Comparison of ENCODE assay signal across 2 cellular contexts in the genomic region with DNA sequence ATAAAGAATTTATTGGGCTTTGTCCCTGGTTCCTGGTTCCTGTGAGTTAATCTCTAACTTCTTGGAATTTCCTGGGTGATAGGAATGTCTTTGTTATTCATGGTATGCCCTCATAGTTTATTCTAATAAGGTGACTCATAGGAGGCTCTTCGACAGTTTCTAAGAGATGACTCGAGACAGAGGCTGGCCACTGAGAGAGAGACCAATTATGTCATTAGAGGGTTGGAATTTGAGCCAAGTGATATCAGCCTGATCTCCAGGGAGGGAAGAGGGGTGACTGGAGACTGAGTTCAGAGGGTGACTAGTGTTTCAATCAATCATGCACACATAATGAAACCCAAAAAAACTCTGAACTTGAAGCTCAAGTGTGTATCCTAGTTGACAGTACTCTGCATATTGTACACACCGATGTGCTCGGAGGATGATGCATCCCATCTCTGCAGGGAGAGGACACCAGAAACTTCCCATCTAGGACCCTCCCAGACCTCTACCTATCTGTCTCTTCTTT.
TF ChIP-seq lines count a peak whose summit lies in the region.

No MANE protein-coding gene starts in this region.

TF ChIP-seq in Ishikawa, 13 proteins besides CTCF, POLR2A, EP300 and RAD21 (continued from another document):
- TF ChIP-seq, protein P1, sequence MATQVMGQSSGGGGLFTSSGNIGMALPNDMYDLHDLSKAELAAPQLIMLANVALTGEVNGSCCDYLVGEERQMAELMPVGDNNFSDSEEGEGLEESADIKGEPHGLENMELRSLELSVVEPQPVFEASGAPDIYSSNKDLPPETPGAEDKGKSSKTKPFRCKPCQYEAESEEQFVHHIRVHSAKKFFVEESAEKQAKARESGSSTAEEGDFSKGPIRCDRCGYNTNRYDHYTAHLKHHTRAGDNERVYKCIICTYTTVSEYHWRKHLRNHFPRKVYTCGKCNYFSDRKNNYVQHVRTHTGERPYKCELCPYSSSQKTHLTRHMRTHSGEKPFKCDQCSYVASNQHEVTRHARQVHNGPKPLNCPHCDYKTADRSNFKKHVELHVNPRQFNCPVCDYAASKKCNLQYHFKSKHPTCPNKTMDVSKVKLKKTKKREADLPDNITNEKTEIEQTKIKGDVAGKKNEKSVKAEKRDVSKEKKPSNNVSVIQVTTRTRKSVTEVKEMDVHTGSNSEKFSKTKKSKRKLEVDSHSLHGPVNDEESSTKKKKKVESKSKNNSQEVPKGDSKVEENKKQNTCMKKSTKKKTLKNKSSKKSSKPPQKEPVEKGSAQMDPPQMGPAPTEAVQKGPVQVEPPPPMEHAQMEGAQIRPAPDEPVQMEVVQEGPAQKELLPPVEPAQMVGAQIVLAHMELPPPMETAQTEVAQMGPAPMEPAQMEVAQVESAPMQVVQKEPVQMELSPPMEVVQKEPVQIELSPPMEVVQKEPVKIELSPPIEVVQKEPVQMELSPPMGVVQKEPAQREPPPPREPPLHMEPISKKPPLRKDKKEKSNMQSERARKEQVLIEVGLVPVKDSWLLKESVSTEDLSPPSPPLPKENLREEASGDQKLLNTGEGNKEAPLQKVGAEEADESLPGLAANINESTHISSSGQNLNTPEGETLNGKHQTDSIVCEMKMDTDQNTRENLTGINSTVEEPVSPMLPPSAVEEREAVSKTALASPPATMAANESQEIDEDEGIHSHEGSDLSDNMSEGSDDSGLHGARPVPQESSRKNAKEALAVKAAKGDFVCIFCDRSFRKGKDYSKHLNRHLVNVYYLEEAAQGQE (IDR thresholded peaks at IDR 0.05; ENCODE audit: low read depth) = no peak
- TF ChIP-seq EGR1 (IDR thresholded peaks at IDR 0.05) (no peak), NFIC (IDR thresholded peaks at IDR 0.05) (peak; percentile 65), ZBTB7A (IDR thresholded peaks at IDR 0.05; ENCODE audit: low read depth) (no peak), TCF12 (IDR thresholded peaks at IDR 0.05; ENCODE audit: low read depth) (peak; percentile 70; the same call in 1 of the 2 replicates), YY1 (IDR thresholded peaks at IDR 0.05; ENCODE audit: low read depth) (no peak), MAX (IDR thresholded peaks at IDR 0.05) (no peak), USF1 (IDR thresholded peaks at IDR 0.05) (no peak), CEBPB (IDR thresholded peaks at IDR 0.05) (peak; percentile 21; the same call in 1 of the 2 replicates)

TF ChIP-seq in K562, 482 proteins besides CTCF, POLR2A, EP300 and RAD21 (continued from another document and continues in another):
- TF ChIP-seq, protein P2, sequence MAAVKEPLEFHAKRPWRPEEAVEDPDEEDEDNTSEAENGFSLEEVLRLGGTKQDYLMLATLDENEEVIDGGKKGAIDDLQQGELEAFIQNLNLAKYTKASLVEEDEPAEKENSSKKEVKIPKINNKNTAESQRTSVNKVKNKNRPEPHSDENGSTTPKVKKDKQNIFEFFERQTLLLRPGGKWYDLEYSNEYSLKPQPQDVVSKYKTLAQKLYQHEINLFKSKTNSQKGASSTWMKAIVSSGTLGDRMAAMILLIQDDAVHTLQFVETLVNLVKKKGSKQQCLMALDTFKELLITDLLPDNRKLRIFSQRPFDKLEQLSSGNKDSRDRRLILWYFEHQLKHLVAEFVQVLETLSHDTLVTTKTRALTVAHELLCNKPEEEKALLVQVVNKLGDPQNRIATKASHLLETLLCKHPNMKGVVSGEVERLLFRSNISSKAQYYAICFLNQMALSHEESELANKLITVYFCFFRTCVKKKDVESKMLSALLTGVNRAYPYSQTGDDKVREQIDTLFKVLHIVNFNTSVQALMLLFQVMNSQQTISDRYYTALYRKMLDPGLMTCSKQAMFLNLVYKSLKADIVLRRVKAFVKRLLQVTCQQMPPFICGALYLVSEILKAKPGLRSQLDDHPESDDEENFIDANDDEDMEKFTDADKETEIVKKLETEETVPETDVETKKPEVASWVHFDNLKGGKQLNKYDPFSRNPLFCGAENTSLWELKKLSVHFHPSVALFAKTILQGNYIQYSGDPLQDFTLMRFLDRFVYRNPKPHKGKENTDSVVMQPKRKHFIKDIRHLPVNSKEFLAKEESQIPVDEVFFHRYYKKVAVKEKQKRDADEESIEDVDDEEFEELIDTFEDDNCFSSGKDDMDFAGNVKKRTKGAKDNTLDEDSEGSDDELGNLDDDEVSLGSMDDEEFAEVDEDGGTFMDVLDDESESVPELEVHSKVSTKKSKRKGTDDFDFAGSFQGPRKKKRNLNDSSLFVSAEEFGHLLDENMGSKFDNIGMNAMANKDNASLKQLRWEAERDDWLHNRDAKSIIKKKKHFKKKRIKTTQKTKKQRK (IDR thresholded peaks at IDR 0.05; ENCODE audit: borderline replicate concordance, low read depth, low read length) = no peak
- TF ChIP-seq L3MBTL2 (IDR thresholded peaks at IDR 0.05) = peak; percentile 57
- TF ChIP-seq, protein P3, sequence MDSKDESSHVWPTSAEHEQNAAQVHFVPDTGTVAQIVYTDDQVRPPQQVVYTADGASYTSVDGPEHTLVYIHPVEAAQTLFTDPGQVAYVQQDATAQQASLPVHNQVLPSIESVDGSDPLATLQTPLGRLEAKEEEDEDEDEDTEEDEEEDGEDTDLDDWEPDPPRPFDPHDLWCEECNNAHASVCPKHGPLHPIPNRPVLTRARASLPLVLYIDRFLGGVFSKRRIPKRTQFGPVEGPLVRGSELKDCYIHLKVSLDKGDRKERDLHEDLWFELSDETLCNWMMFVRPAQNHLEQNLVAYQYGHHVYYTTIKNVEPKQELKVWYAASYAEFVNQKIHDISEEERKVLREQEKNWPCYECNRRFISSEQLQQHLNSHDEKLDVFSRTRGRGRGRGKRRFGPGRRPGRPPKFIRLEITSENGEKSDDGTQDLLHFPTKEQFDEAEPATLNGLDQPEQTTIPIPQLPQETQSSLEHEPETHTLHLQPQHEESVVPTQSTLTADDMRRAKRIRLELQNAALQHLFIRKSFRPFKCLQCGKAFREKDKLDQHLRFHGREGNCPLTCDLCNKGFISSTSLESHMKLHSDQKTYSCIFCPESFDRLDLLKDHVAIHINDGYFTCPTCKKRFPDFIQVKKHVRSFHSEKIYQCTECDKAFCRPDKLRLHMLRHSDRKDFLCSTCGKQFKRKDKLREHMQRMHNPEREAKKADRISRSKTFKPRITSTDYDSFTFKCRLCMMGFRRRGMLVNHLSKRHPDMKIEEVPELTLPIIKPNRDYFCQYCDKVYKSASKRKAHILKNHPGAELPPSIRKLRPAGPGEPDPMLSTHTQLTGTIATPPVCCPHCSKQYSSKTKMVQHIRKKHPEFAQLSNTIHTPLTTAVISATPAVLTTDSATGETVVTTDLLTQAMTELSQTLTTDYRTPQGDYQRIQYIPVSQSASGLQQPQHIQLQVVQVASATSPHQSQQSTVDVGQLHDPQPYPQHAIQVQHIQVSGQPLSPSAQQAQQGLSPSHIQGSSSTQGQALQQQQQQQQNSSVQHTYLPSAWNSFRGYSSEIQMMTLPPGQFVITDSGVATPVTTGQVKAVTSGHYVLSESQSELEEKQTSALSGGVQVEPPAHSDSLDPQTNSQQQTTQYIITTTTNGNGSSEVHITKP (IDR thresholded peaks at IDR 0.05; ENCODE audit: partially characterized antibody) = peak; percentile 73
- TF ChIP-seq, protein P4, sequence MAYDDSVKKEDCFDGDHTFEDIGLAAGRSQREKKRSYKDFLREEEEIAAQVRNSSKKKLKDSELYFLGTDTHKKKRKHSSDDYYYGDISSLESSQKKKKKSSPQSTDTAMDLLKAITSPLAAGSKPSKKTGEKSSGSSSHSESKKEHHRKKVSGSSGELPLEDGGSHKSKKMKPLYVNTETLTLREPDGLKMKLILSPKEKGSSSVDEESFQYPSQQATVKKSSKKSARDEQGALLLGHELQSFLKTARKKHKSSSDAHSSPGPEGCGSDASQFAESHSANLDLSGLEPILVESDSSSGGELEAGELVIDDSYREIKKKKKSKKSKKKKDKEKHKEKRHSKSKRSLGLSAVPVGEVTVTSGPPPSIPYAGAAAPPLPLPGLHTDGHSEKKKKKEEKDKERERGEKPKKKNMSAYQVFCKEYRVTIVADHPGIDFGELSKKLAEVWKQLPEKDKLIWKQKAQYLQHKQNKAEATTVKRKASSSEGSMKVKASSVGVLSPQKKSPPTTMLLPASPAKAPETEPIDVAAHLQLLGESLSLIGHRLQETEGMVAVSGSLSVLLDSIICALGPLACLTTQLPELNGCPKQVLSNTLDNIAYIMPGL (CRISPR knock-in tag; IDR thresholded peaks at IDR 0.05) = no peak
- TF ChIP-seq ZNF282 (CRISPR knock-in tag; IDR thresholded peaks at IDR 0.05) = no peak
- no peak for TF ChIP-seq ZNF277 (CRISPR knock-in tag; IDR thresholded peaks at IDR 0.05; ENCODE audit: borderline replicate concordance)
- TF ChIP-seq ARID4B (CRISPR knock-in tag; IDR thresholded peaks at IDR 0.05) = no peak
- TF ChIP-seq PHF21A (IDR thresholded peaks at IDR 0.05; ENCODE audit: borderline replicate concordance, low read depth) = peak; percentile 70; the same call in 1 of the 2 replicates
- no peak for TF ChIP-seq MYC (IDR thresholded peaks at IDR 0.05; ENCODE audit: low read depth, low read length)
- no peak for TF ChIP-seq MYC (CRISPR knock-in tag; IDR thresholded peaks at IDR 0.05; ENCODE audit: borderline replicate concordance, low read depth)
- no peak for TF ChIP-seq FOXK1 (CRISPR knock-in tag; IDR thresholded peaks at IDR 0.05; ENCODE audit: borderline replicate concordance)
- peak; percentile 81 for TF ChIP-seq TAF9B (IDR thresholded peaks at IDR 0.05; ENCODE audit: partially characterized antibody)
- TF ChIP-seq KAT8 (IDR thresholded peaks at IDR 0.05; ENCODE audit: low read depth) = no peak
- 0 out of 4 replicates have a peak, but pooled peaks of 1 of the 2 experiments have one; percentile 36 for TF ChIP-seq HDAC1 (IDR thresholded peaks at IDR 0.05)
- peak; percentile 33 for TF ChIP-seq TBP (optimal IDR thresholded peaks at IDR 0.05; ENCODE audit: low read depth, low read length)
- peak; percentile 88 for TF ChIP-seq SMARCC2 (IDR thresholded peaks at IDR 0.05; ENCODE audit: low read depth)
- TF ChIP-seq ATF3 (IDR thresholded peaks at IDR 0.05) = peak; percentile 99
- peak; percentile 93 for TF ChIP-seq ATF3 (CRISPR knock-in tag; conservative IDR thresholded peaks at IDR 0.05)
- TF ChIP-seq CSDE1 (IDR thresholded peaks at IDR 0.05) = no peak
- TF ChIP-seq ZNF583 (CRISPR knock-in tag; IDR thresholded peaks at IDR 0.05) = no peak
- TF ChIP-seq, protein P5, sequence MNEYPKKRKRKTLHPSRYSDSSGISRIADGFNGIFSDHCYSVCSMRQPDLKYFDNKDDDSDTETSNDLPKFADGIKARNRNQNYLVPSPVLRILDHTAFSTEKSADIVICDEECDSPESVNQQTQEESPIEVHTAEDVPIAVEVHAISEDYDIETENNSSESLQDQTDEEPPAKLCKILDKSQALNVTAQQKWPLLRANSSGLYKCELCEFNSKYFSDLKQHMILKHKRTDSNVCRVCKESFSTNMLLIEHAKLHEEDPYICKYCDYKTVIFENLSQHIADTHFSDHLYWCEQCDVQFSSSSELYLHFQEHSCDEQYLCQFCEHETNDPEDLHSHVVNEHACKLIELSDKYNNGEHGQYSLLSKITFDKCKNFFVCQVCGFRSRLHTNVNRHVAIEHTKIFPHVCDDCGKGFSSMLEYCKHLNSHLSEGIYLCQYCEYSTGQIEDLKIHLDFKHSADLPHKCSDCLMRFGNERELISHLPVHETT (CRISPR knock-in tag; conservative IDR thresholded peaks at IDR 0.05 in 1 of 2, IDR thresholded peaks at IDR 0.05 in 1 of 2) = peak in 1 of 2 experiments; percentile 77; a peak in 1 of 4 replicates
- TF ChIP-seq, protein P6, sequence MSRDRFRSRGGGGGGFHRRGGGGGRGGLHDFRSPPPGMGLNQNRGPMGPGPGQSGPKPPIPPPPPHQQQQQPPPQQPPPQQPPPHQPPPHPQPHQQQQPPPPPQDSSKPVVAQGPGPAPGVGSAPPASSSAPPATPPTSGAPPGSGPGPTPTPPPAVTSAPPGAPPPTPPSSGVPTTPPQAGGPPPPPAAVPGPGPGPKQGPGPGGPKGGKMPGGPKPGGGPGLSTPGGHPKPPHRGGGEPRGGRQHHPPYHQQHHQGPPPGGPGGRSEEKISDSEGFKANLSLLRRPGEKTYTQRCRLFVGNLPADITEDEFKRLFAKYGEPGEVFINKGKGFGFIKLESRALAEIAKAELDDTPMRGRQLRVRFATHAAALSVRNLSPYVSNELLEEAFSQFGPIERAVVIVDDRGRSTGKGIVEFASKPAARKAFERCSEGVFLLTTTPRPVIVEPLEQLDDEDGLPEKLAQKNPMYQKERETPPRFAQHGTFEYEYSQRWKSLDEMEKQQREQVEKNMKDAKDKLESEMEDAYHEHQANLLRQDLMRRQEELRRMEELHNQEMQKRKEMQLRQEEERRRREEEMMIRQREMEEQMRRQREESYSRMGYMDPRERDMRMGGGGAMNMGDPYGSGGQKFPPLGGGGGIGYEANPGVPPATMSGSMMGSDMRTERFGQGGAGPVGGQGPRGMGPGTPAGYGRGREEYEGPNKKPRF (IDR thresholded peaks at IDR 0.05; ENCODE audit: low read depth, low read length) = no peak
